In the genomic region with DNA sequence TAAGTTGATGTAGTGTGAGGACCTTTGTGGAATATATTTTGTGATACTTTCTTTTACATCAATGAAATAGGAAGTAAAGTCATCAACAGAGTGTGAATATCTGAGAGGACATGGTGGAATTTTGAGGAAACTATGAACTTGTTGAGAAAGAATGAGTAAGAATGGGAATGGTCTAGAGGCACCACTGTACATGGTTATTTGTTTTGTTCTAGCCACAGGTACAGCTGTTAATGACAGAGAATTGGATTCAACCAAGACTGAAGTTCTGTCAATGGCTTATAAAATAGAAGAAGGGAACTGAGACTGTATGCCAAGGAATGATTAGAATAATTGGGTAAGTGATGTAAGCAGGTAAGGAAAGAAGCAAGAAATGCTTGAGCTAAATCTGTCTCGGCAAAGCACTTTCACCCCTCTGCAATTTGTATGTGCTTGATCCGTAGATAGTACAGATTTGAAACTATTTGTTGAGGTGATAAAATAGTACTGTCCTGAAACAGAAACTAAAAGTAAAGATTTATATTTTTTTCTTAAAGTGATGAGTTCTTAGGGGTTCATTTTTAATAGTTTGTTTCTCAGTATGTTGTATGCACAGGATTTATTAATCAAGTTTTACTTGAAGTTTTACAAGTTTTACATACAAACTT, we compare ENCODE assay signal across 1 cellular context.
TF ChIP-seq lines count a peak whose summit lies in the region.

No MANE protein-coding gene starts in this region.

TF ChIP-seq in SK-N-SH treated with all-trans-retinoic acid at 6 μM for 48 hours, 23 proteins besides CTCF, POLR2A, EP300 and RAD21 (continued from another document):
- TF ChIP-seq, protein P1, sequence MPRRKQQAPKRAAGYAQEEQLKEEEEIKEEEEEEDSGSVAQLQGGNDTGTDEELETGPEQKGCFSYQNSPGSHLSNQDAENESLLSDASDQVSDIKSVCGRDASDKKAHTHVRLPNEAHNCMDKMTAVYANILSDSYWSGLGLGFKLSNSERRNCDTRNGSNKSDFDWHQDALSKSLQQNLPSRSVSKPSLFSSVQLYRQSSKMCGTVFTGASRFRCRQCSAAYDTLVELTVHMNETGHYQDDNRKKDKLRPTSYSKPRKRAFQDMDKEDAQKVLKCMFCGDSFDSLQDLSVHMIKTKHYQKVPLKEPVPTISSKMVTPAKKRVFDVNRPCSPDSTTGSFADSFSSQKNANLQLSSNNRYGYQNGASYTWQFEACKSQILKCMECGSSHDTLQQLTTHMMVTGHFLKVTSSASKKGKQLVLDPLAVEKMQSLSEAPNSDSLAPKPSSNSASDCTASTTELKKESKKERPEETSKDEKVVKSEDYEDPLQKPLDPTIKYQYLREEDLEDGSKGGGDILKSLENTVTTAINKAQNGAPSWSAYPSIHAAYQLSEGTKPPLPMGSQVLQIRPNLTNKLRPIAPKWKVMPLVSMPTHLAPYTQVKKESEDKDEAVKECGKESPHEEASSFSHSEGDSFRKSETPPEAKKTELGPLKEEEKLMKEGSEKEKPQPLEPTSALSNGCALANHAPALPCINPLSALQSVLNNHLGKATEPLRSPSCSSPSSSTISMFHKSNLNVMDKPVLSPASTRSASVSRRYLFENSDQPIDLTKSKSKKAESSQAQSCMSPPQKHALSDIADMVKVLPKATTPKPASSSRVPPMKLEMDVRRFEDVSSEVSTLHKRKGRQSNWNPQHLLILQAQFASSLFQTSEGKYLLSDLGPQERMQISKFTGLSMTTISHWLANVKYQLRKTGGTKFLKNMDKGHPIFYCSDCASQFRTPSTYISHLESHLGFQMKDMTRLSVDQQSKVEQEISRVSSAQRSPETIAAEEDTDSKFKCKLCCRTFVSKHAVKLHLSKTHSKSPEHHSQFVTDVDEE (CRISPR knock-in tag; IDR thresholded peaks at IDR 0.05): no peak
- no peak for TF ChIP-seq OSR1 (CRISPR knock-in tag; IDR thresholded peaks at IDR 0.05)
